8 cellular contexts compared by ENCODE assay signal in the genomic region with DNA sequence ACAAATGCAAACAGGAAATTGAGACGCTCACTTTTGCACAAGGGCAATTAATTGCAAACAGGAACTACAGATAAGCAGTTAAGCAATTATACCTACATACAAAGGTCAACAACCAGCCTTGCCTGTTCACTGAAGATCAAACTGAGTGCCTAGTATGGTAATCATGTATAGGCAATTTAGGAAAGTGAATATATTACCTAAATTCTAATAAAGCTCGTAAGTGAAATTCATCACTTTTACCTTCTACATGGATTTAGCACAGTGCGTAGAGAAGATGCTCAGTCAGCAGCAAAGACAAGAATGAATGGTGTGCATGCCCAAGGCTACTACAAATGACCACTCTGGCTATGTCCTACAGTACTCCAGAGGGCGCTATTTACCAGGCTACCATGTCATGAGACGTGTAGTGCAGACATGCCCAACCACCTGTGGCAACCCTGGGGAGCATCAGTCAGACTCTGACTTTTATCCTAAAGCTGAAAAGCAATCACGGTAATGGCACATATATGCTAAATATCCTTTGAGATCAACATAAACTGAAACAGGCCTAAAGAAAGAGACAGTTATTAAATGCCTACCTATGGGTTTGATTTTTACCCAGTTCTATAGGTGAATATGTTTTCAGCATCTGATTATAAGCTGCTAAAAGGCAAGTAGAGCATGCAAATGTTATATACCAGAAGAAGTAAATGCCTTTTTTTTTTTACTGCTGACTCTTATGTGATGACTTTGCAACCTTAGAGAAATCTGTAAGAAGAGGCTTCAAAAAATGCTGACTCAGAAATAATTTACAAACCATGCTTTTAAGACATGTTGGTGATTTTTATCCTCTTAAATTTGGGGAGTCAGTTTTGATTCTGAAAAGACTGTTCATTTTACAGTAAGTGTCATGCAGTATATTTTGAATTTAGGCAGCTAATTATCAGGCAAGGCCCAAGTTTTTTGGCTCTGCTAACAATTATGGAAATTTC.
DNase-seq lines count a peak whose midpoint lies in the region; ATAC-seq, FAIRE-seq and TF ChIP-seq lines count a peak whose summit lies in the region.

No MANE protein-coding gene starts in this region.

- TF ChIP-seq CTCF in body of pancreas (IDR thresholded peaks at IDR 0.05), result peak; percentile 49 to 88 (median 83)
- peak; percentile 75 to 95 (median 91) for TF ChIP-seq CTCF in keratinocyte (optimal IDR thresholded peaks at IDR 0.05 in 1 of 3, IDR thresholded peaks at IDR 0.05 in 1 of 3, conservative IDR thresholded peaks at IDR 0.05 in 1 of 3; ENCODE audit: extremely low read depth in 1 of 3, insufficient read depth in 2 of 3, low read length in 3 of 3)

- H3K4me1 ChIP-seq in body of pancreas, result no peaks in the 10 kb centered on the region
- peaks cover 28% of the 10 kb centered on the region for H3K4me1 ChIP-seq in keratinocyte (ENCODE audit: control insufficient read depth, extremely low read depth, insufficient read depth, low read length)

- no peak overlapping the region for H2AFZ ChIP-seq in keratinocyte (ENCODE audit: control insufficient read depth, low read length)

- no peaks in the 10 kb centered on the region for H4K20me1 ChIP-seq in keratinocyte (ENCODE audit: control insufficient read depth, extremely low read depth, insufficient read depth, low read length)

- no peak overlapping the region for H3K4me2 ChIP-seq in keratinocyte (ENCODE audit: control insufficient read depth, extremely low read depth, insufficient read depth, low read depth, low read length)

- peak; percentile 90 for ATAC-seq in Right ventricle myocardium inferior
- ATAC-seq in HG02885 (IDR thresholded peaks at IDR 0.05; ENCODE audit: poor library complexity, unreplicated experiment), result peak; percentile 100
- peak; percentile 92 for ATAC-seq in body of pancreas

- no peak for TF ChIP-seq POLR2A in body of pancreas (IDR thresholded peaks at IDR 0.05)

- no peak overlapping the region for H3K27ac Mint-ChIP-seq in T-helper 2 cell treated with Interferon-gamma antibody and Interleukin-4, amounts not matched to agents 5 μg/mL and 100 μg/mL, for 36 hours

- intact Hi-C loops in Right ventricle myocardium inferior (cut with DNase I), result loop anchor here (2.0 kb wide), 1 partner anchor 561 kb away; no protein-coding TSS in a partner anchor
- intact Hi-C loops in cardiac septum (cut with DNase I), result loop anchor here (5.0 kb wide), 1 partner anchor 178 kb away; a partner anchor contains a TSS
- intact Hi-C loops in body of pancreas (cut with DNase I), result loop anchor here (10.0 kb wide), 1 partner anchor 555 kb away; no protein-coding TSS in a partner anchor

- no peak overlapping the region for H3K4me3 Mint-ChIP-seq in T-helper 2 cell treated with Interferon-gamma antibody and Interleukin-4, amounts not matched to agents 5 μg/mL and 100 μg/mL, for 36 hours

- no peak overlapping the region for H3K4me3 ChIP-seq in body of pancreas
- no peak overlapping the region for H3K4me3 ChIP-seq in keratinocyte (ENCODE audit: control insufficient read depth in 2 of 3, extremely low read depth in 1 of 3, insufficient read depth in 2 of 3, low read depth in 1 of 3, low read length in 3 of 3)

- DNase-seq in Right ventricle myocardium inferior (ENCODE audit: missing footprints) (no peak), cardiac septum (ENCODE audit: low spot score) (no peak), NCI-H146 treated with DMSO at 0.1 percent for 48 hours (lab: John Stamatoyannopoulos, UW; ENCODE audit: unreplicated experiment) (peak; percentile 58), body of pancreas (peak; percentile 71 to 82 (median 75)), keratinocyte (ENCODE audit: low read depth, low spot score) (no peak)
- DNase-seq in T-helper 2 cell treated with Interferon-gamma antibody and Interleukin-4, amounts not matched to agents 5 μg/mL and 100 μg/mL, for 36 hours (ENCODE audit: low spot score), result peak; percentile 51
- peak; percentile 20 to 42 for DNase-seq in stimulated activated CD4-positive, alpha-beta T cell treated with anti-CD3 and anti-CD28 coated beads, Interleukin-4, amount 100 ng/mL, for 4 hours

- dilution Hi-C loops in keratinocyte (cut with MboI; ENCODE audit: extremely low pct_ligation_motif_present, low sequenced_read_pairs), result no loop called here

- H3K36me3 ChIP-seq in body of pancreas (replicated peaks in 1 of 2; ENCODE audit: insufficient read depth in 1 of 2, low read depth in 2 of 2) (no peaks in the 10 kb centered on the region), keratinocyte (ENCODE audit: control insufficient read depth in 2 of 2, extremely low read depth in 1 of 2, insufficient read depth in 2 of 2, low read length in 2 of 2) (peaks cover 0 to 5% of the 10 kb centered on the region in 2 experiments)

- H3K9me1 ChIP-seq in keratinocyte (ENCODE audit: control insufficient read depth, extremely low read depth, insufficient read depth, low read length), result no peaks in the 10 kb centered on the region

- no peaks in the 10 kb centered on the region for H3K27me3 Mint-ChIP-seq in T-helper 2 cell treated with Interferon-gamma antibody and Interleukin-4, amounts not matched to agents 5 μg/mL and 100 μg/mL, for 36 hours (ENCODE audit: low read depth)

- no peaks in the 10 kb centered on the region for H3K4me1 Mint-ChIP-seq in T-helper 2 cell treated with Interferon-gamma antibody and Interleukin-4, amounts not matched to agents 5 μg/mL and 100 μg/mL, for 36 hours (ENCODE audit: low read depth)

- H3K27me3 ChIP-seq in body of pancreas (no peaks in the 10 kb centered on the region), keratinocyte (ENCODE audit: control insufficient read depth, extremely low read depth, insufficient read depth, low read length) (no peaks in the 10 kb centered on the region)

- H3K36me3 Mint-ChIP-seq in T-helper 2 cell treated with Interferon-gamma antibody and Interleukin-4, amounts not matched to agents 5 μg/mL and 100 μg/mL, for 36 hours (ENCODE audit: low read depth), result no peaks in the 10 kb centered on the region

- no peak overlapping the region for H3K9ac ChIP-seq in keratinocyte (ENCODE audit: control insufficient read depth, extremely low read depth, insufficient read depth, low read length)

- peak; percentile 87 for FAIRE-seq in keratinocyte (lab: Jason Lieb, UNC)

- H3K9me3 ChIP-seq in body of pancreas (no peaks in the 10 kb centered on the region), keratinocyte (ENCODE audit: control insufficient read depth, low read depth, low read length) (no peaks in the 10 kb centered on the region)

- no peaks in the 10 kb centered on the region for H3K9me3 Mint-ChIP-seq in T-helper 2 cell treated with Interferon-gamma antibody and Interleukin-4, amounts not matched to agents 5 μg/mL and 100 μg/mL, for 36 hours

- H3K27ac ChIP-seq in body of pancreas (no peak overlapping the region), keratinocyte (ENCODE audit: control insufficient read depth, insufficient read depth, low read length) (no peak overlapping the region)

- WGBS in body of pancreas, 2 donors, result 26 to 27% methylated on average over 6 of the region's 6 CpGs

- peaks cover 28% of the 10 kb centered on the region for H3K79me2 ChIP-seq in keratinocyte (ENCODE audit: control insufficient read depth, insufficient read depth, low read length)

Comparison
In these comparisons a context has a peak if more than half of its experiments do, and no peak if none do; other contexts are left out.
1. DNase-seq: peak in NCI-H146 treated with DMSO at 0.1 percent for 48 hours (single experiment), T-helper 2 cell treated with Interferon-gamma antibody and Interleukin-4, amounts not matched to agents 5 μg/mL and 100 μg/mL, for 36 hours (single experiment), body of pancreas (4 of 4) and stimulated activated CD4-positive, alpha-beta T cell treated with anti-CD3 and anti-CD28 coated beads, Interleukin-4, amount 100 ng/mL, for 4 hours (2 of 2); none in Right ventricle myocardium inferior (single experiment), cardiac septum (single experiment) and keratinocyte (single experiment).
2. Peak in every context shown above with its lines, with median percentiles within 50 percentile points of each other: ATAC-seq.